Comparison of ENCODE assay signal across 1 cellular context in the genomic region with DNA sequence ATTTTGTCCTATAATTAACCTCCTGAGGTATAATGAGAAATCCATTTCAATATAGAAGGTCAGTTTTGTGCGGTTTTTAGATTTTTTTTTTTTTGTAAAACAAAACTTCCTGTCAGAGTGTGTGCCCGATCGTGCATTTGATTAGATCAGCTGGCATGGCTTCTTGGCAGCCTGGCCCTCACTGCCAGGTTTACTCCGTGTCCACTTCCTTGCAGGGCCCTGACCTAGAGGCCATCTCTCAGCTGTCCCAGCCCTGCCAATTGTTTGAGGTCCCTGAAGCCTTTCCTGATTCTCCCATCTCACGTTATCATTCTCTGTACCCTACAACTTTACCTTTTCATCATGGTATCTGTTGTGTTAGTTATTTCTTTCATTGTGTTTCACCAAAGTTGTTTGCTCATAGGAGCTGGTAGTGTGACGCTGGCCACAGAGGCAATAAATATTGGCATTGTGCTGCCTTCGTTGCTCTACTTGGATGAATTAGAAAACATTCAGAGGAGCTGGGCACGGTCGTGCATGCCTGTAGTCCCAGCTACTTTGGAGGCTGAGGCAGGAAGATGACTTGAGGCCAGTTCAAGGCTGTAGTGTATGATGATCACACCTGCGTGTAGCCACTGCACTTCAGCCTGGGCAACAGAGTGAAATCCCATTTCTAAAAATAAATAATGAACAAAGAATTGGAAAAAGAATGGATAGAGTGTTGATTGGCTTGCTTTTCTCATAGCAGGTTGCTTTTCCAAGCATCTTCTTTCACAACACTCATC.
TF ChIP-seq lines count a peak whose summit lies in the region.

No MANE protein-coding gene starts in this region.

TF ChIP-seq in H1, 55 proteins besides CTCF, POLR2A, EP300 and RAD21 (continued from another document):
- TF ChIP-seq RXRA (IDR thresholded peaks at IDR 0.05; ENCODE audit: insufficient read depth, low read depth, low read length) (no peak), BACH1 (IDR thresholded peaks at IDR 0.05; ENCODE audit: low read length) (no peak), JUND (IDR thresholded peaks at IDR 0.05; ENCODE audit: low read length) (no peak), KDM1A (IDR thresholded peaks at IDR 0.05; ENCODE audit: borderline replicate concordance, low read length) (no peak), NANOG (IDR thresholded peaks at IDR 0.05; ENCODE audit: insufficient read depth, low read depth, low read length, poor library complexity, severe bottlenecking) (no peak), RFX5 (IDR thresholded peaks at IDR 0.05; ENCODE audit: borderline replicate concordance, low read depth, low read length) (no peak), SP4 (IDR thresholded peaks at IDR 0.05; ENCODE audit: low read length) (no peak), CHD2 (IDR thresholded peaks at IDR 0.05; ENCODE audit: low read length) (no peak), EGR1 (IDR thresholded peaks at IDR 0.05; ENCODE audit: borderline replicate concordance, low read depth, low read length) (no peak), NRF1 (IDR thresholded peaks at IDR 0.05; ENCODE audit: low read depth, low read length) (no peak), TAF7 (optimal IDR thresholded peaks at IDR 0.05; ENCODE audit: borderline replicate concordance, low read depth, low read length) (no peak), TBP (IDR thresholded peaks at IDR 0.05; ENCODE audit: low read depth, low read length) (no peak)
- TF ChIP-seq, protein P1, sequence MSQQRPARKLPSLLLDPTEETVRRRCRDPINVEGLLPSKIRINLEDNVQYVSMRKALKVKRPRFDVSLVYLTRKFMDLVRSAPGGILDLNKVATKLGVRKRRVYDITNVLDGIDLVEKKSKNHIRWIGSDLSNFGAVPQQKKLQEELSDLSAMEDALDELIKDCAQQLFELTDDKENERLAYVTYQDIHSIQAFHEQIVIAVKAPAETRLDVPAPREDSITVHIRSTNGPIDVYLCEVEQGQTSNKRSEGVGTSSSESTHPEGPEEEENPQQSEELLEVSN (IDR thresholded peaks at IDR 0.05), result no peak
- TF ChIP-seq, protein P2, sequence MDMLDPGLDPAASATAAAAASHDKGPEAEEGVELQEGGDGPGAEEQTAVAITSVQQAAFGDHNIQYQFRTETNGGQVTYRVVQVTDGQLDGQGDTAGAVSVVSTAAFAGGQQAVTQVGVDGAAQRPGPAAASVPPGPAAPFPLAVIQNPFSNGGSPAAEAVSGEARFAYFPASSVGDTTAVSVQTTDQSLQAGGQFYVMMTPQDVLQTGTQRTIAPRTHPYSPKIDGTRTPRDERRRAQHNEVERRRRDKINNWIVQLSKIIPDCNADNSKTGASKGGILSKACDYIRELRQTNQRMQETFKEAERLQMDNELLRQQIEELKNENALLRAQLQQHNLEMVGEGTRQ (IDR thresholded peaks at IDR 0.05; ENCODE audit: low read length), result no peak
- TF ChIP-seq, protein P3, sequence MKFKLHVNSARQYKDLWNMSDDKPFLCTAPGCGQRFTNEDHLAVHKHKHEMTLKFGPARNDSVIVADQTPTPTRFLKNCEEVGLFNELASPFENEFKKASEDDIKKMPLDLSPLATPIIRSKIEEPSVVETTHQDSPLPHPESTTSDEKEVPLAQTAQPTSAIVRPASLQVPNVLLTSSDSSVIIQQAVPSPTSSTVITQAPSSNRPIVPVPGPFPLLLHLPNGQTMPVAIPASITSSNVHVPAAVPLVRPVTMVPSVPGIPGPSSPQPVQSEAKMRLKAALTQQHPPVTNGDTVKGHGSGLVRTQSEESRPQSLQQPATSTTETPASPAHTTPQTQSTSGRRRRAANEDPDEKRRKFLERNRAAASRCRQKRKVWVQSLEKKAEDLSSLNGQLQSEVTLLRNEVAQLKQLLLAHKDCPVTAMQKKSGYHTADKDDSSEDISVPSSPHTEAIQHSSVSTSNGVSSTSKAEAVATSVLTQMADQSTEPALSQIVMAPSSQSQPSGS (IDR thresholded peaks at IDR 0.05; ENCODE audit: low read length), result no peak
TF ChIP-seq in H1: peak in this region for 0.
